ENCODE assay signal across 1 cellular context in the genomic region with DNA sequence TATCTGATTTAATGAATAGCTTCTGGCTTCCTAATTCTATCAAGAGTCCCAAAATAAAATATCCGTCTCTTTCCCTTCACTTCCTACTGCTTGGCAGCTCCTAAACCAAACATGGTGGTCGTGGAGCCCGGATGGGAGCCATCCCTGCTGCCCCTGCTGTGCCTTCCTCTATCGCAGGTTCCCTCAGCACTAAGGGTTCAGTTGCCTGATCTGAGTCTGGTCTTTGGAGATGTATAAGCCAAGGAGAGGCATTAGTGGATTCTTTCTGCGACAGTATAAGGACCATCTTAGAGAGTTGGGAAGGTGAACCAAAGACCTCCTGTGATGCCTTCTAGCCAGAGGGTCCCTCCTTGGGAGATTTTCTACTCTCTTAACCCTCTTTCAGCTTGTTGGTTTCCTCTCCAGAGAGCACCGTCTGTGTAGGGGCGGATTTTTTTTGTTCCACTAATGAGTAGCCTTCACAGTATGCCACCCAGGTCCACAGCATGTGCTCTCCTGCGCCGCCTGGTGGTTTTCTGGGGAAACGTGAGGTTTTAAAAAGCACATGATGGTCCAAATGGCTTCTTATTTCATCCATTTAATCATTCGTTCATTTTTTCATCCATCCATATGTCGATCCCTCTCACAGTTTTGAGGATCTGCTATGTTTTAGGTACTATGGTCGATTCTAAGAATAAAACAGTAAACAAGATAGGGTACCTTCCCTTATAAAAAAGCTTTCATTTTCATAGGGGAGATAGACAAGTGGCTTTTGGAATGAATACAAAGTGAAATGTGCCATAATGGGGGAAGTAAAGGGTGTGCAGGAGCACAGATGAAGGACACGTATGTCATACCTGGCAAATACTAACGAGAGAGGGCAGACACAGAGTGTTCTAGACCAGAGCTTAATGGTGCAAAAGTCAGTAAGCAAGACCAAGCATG.
A peak's percentile ranks its signal among the peaks of the same experiment; 100 is the strongest.
TF ChIP-seq lines count a peak whose summit lies in the region.

No MANE protein-coding gene starts in this region.

TF ChIP-seq in K562, 482 proteins besides CTCF, POLR2A, EP300 and RAD21 (continued from another document):
- TF ChIP-seq XRCC5 (IDR thresholded peaks at IDR 0.05; ENCODE audit: low read depth, low read length), result 0 out of 2 replicates have a peak, but pooled peaks have one; percentile 43
- TF ChIP-seq, protein P1, sequence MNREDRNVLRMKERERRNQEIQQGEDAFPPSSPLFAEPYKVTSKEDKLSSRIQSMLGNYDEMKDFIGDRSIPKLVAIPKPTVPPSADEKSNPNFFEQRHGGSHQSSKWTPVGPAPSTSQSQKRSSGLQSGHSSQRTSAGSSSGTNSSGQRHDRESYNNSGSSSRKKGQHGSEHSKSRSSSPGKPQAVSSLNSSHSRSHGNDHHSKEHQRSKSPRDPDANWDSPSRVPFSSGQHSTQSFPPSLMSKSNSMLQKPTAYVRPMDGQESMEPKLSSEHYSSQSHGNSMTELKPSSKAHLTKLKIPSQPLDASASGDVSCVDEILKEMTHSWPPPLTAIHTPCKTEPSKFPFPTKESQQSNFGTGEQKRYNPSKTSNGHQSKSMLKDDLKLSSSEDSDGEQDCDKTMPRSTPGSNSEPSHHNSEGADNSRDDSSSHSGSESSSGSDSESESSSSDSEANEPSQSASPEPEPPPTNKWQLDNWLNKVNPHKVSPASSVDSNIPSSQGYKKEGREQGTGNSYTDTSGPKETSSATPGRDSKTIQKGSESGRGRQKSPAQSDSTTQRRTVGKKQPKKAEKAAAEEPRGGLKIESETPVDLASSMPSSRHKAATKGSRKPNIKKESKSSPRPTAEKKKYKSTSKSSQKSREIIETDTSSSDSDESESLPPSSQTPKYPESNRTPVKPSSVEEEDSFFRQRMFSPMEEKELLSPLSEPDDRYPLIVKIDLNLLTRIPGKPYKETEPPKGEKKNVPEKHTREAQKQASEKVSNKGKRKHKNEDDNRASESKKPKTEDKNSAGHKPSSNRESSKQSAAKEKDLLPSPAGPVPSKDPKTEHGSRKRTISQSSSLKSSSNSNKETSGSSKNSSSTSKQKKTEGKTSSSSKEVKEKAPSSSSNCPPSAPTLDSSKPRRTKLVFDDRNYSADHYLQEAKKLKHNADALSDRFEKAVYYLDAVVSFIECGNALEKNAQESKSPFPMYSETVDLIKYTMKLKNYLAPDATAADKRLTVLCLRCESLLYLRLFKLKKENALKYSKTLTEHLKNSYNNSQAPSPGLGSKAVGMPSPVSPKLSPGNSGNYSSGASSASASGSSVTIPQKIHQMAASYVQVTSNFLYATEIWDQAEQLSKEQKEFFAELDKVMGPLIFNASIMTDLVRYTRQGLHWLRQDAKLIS (CRISPR knock-in tag; IDR thresholded peaks at IDR 0.05), result no peak
- no peak for TF ChIP-seq TARDBP (IDR thresholded peaks at IDR 0.05)
- no peak for TF ChIP-seq SIX5 (IDR thresholded peaks at IDR 0.05; ENCODE audit: borderline replicate concordance in 1 of 2, insufficient read depth in 1 of 2, low read depth in 1 of 2, low read length in 2 of 2)
- peak; percentile 86 for TF ChIP-seq SMC3 (conservative IDR thresholded peaks at IDR 0.05; ENCODE audit: insufficient read depth, low read depth, low read length)
- no peak for TF ChIP-seq TSC22D4 (tag; IDR thresholded peaks at IDR 0.05)
- TF ChIP-seq STAG1 (CRISPR knock-in tag; IDR thresholded peaks at IDR 0.05; ENCODE audit: borderline replicate concordance), result no peak
- TF ChIP-seq CBFB (CRISPR knock-in tag; IDR thresholded peaks at IDR 0.05), result no peak
- no peak for TF ChIP-seq MYBL2 (IDR thresholded peaks at IDR 0.05; ENCODE audit: low read depth)
- TF ChIP-seq MYBL2 (CRISPR knock-in tag; IDR thresholded peaks at IDR 0.05; ENCODE audit: borderline replicate concordance), result no peak
- no peak for TF ChIP-seq KLF10 (CRISPR knock-in tag; IDR thresholded peaks at IDR 0.05)
- TF ChIP-seq, protein P2, sequence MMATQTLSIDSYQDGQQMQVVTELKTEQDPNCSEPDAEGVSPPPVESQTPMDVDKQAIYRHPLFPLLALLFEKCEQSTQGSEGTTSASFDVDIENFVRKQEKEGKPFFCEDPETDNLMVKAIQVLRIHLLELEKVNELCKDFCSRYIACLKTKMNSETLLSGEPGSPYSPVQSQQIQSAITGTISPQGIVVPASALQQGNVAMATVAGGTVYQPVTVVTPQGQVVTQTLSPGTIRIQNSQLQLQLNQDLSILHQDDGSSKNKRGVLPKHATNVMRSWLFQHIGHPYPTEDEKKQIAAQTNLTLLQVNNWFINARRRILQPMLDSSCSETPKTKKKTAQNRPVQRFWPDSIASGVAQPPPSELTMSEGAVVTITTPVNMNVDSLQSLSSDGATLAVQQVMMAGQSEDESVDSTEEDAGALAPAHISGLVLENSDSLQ (IDR thresholded peaks at IDR 0.05), result no peak
- no peak for TF ChIP-seq NFE2 (IDR thresholded peaks at IDR 0.05; ENCODE audit: low read depth)
- TF ChIP-seq E2F3 (CRISPR knock-in tag; IDR thresholded peaks at IDR 0.05), result no peak
- peak; percentile 68; the same call in 1 of the 2 replicates for TF ChIP-seq MYC (IDR thresholded peaks at IDR 0.05; ENCODE audit: low read depth, low read length)
- no peak for TF ChIP-seq MYC (CRISPR knock-in tag; IDR thresholded peaks at IDR 0.05; ENCODE audit: borderline replicate concordance, low read depth)
- TF ChIP-seq, protein P3, sequence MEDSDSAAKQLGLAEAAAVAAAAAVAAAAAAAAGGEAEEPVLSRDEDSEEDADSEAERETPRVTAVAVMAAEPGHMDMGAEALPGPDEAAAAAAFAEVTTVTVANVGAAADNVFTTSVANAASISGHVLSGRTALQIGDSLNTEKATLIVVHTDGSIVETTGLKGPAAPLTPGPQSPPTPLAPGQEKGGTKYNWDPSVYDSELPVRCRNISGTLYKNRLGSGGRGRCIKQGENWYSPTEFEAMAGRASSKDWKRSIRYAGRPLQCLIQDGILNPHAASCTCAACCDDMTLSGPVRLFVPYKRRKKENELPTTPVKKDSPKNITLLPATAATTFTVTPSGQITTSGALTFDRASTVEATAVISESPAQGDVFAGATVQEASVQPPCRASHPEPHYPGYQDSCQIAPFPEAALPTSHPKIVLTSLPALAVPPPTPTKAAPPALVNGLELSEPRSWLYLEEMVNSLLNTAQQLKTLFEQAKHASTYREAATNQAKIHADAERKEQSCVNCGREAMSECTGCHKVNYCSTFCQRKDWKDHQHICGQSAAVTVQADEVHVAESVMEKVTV (CRISPR knock-in tag; IDR thresholded peaks at IDR 0.05), result peak; percentile 74
- TF ChIP-seq ZNF76 (CRISPR knock-in tag; IDR thresholded peaks at IDR 0.05; ENCODE audit: borderline replicate concordance), result no peak
